Comparison of ENCODE assay signal across 10 cellular contexts in genomic region chr5:169856571-169856970, GRCh38.
DNase-seq lines count a peak whose midpoint lies in the region; ATAC-seq, FAIRE-seq and TF ChIP-seq lines count a peak whose summit lies in the region.
"Had no signal": no experiment of that assay in that cellular context is flagged by ENCODE, and none has a peak within 500 bp of the region (broad histone marks: within the 10 kb centered on the region; RNA-seq: fewer than 3 reads in every experiment).

No MANE protein-coding gene starts in this region.

- H3K4me2 ChIP-seq in neuronal stem cell (ENCODE audit: insufficient read depth, low read length, poor library complexity, severe bottlenecking) = no peak overlapping the region

- no CpG with 5 or more reads among the region's 2 CpGs for WGBS in neuronal stem cell (ENCODE audit: extremely low coverage in 2 of 2, insufficient read length in 2 of 2, insufficient replicate concordance in 1 of 2), 2 donors

- H3K9me3 ChIP-seq in neuronal stem cell (replicated peaks in 1 of 2; ENCODE audit: control insufficient read depth in 2 of 2, insufficient read depth in 1 of 2, low read depth in 1 of 2, low read length in 2 of 2) = no peaks in the 10 kb centered on the region

- no peak overlapping the region for H2BK15ac ChIP-seq in neuronal stem cell (ENCODE audit: low read length)

- H2AFZ ChIP-seq in neuronal stem cell (ENCODE audit: low read length) = no peak overlapping the region

- H3K23ac ChIP-seq in neuronal stem cell (ENCODE audit: low read depth, low read length, poor library complexity) = no peak overlapping the region

- H3K4me3 Mint-ChIP-seq in activated T-helper 17 cell treated with anti-CD3 and anti-CD28 coated beads, Interleukin-2, amount 50 U/mL, for 72 hours = no peak overlapping the region

- H3K14ac ChIP-seq in neuronal stem cell (ENCODE audit: low read length) = no peak overlapping the region

- H3K36me3 Mint-ChIP-seq in activated T-helper 17 cell treated with anti-CD3 and anti-CD28 coated beads, Interleukin-2, amount 50 U/mL, for 72 hours (ENCODE audit: low read depth) = peaks cover 72% of the 10 kb centered on the region

- H3K27ac Mint-ChIP-seq in activated T-helper 17 cell treated with anti-CD3 and anti-CD28 coated beads, Interleukin-2, amount 50 U/mL, for 72 hours = peak overlapping the region; percentile 78

- H3K18ac ChIP-seq in neuronal stem cell (ENCODE audit: low read length) = no peak overlapping the region

- no peak overlapping the region for H2BK120ac ChIP-seq in neuronal stem cell (ENCODE audit: low read depth, low read length)

- no peaks in the 10 kb centered on the region for H3K27me3 ChIP-seq in neuronal stem cell (ENCODE audit: control insufficient read depth in 3 of 3, insufficient read depth in 3 of 3, low read depth in 1 of 3, low read length in 3 of 3)

- no peak overlapping the region for H2BK12ac ChIP-seq in neuronal stem cell (ENCODE audit: low read length)

- no peaks in the 10 kb centered on the region for H3K27me3 Mint-ChIP-seq in activated T-helper 17 cell treated with anti-CD3 and anti-CD28 coated beads, Interleukin-2, amount 50 U/mL, for 72 hours

- no peak overlapping the region for H4K91ac ChIP-seq in neuronal stem cell (ENCODE audit: low read depth, low read length, poor library complexity)

- H3K27ac ChIP-seq in substantia nigra (ENCODE audit: low read depth, low read length, poor library complexity, severe bottlenecking) (no peak overlapping the region), neuronal stem cell (replicated peaks; ENCODE audit: low read length) (no peak overlapping the region)

- H3K4me1 ChIP-seq in neuronal stem cell (ENCODE audit: control insufficient read depth in 2 of 2, insufficient read depth in 1 of 2, low read depth in 1 of 2, low read length in 2 of 2) = no peaks in the 10 kb centered on the region

- no peak overlapping the region for H4K8ac ChIP-seq in neuronal stem cell (ENCODE audit: low read depth, low read length)

- H3K36me3 ChIP-seq in neuronal stem cell (replicated peaks in 1 of 2; ENCODE audit: control insufficient read depth in 2 of 2, insufficient read depth in 2 of 2, low read length in 2 of 2) = no peaks in the 10 kb centered on the region

- no peak overlapping the region for H2AK5ac ChIP-seq in neuronal stem cell (ENCODE audit: low read depth, low read length)

- DNase-seq in AG08396 (ENCODE audit: low spot score) (peak; percentile 65), H54 (ENCODE audit: insufficient read length, low spot score) (peak; percentile 63), hepatic stellate cell (ENCODE audit: low spot score) (peak; percentile 47), substantia nigra (lab: John Stamatoyannopoulos, UW) (no peak), NCI-H2227 (lab: John Stamatoyannopoulos, UW; ENCODE audit: unreplicated experiment) (no peak), NCI-H2081 (lab: John Stamatoyannopoulos, UW) (no peak), neuronal stem cell (ENCODE audit: low spot score) (no peak)
- DNase-seq: cortex of kidney, NCI-H510A had no signal

- no peak overlapping the region for H3K4me3 ChIP-seq in neuronal stem cell (ENCODE audit: low read length in 2 of 2)

- FAIRE-seq in H54 (lab: Jason Lieb, UNC) = peak; percentile 88

- no peak overlapping the region for H3K4ac ChIP-seq in neuronal stem cell (ENCODE audit: low read length)

- H3K4me1 Mint-ChIP-seq in activated T-helper 17 cell treated with anti-CD3 and anti-CD28 coated beads, Interleukin-2, amount 50 U/mL, for 72 hours = peaks cover 18% of the 10 kb centered on the region

- peak; percentile 99 for ATAC-seq in activated T-helper 17 cell treated with anti-CD3 and anti-CD28 coated beads, Interleukin-2, amount 50 U/mL, for 72 hours (replicated peaks)

- no peak for TF ChIP-seq POLR2A in H54 (IDR thresholded peaks at IDR 0.05; ENCODE audit: low read depth, low read length)

- no peaks in the 10 kb centered on the region for H3K79me1 ChIP-seq in neuronal stem cell (ENCODE audit: low read depth, low read length)

- H3K9ac ChIP-seq in neuronal stem cell (ENCODE audit: low read depth, low read length, poor library complexity) = no peak overlapping the region

- no peaks in the 10 kb centered on the region for H3K9me3 Mint-ChIP-seq in activated T-helper 17 cell treated with anti-CD3 and anti-CD28 coated beads, Interleukin-2, amount 50 U/mL, for 72 hours

- H2BK5ac ChIP-seq in neuronal stem cell (ENCODE audit: low read length) = no peak overlapping the region

Comparison
In these comparisons a context has a peak if more than half of its experiments do, and no peak if none do; other contexts are left out.
1. DNase-seq: peak in AG08396 (single experiment), H54 (single experiment) and hepatic stellate cell (single experiment); none in substantia nigra (0 of 49), NCI-H2227 (single experiment), NCI-H2081 (0 of 2) and neuronal stem cell (single experiment).